16 cellular contexts compared by ENCODE assay signal in the genomic region with DNA sequence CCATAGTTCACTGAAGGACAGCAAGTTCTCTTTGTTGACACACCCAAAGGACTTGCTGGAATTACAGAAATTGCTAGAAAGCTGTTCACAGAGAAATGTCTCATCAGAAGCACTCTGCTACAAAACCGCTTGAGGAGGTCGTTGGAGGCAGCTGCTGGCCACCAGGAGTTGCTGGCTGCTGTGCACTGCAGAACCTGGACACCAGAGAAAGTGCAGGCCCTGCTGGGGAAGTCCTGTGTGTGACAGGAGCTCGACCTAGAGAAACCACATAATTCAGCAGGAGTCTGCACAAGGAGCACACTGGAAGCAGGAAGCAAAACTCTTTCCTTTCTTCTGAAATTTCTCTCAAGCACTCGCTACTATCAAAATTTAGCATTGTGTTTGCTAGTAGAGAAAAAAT.
DNase-seq lines count a peak whose midpoint lies in the region; ATAC-seq and TF ChIP-seq lines count a peak whose summit lies in the region.
"Had no signal": no experiment of that assay in that cellular context is flagged by ENCODE, and none has a peak within 500 bp of the region (broad histone marks: within the 10 kb centered on the region; RNA-seq: fewer than 3 reads in every experiment).

No MANE protein-coding gene starts in this region.

- TF ChIP-seq CTCF in mucosa of descending colon (IDR thresholded peaks at IDR 0.05), result no peak

- H3K9me3 ChIP-seq in mucosa of descending colon, result no peaks in the 10 kb centered on the region
- H3K9me3 ChIP-seq: esophagus muscularis mucosa had no signal

- intact Hi-C loops in mucosa of descending colon (cut with DNase I, micrococcal nuclease), result no loop called here

- H3K4me3 ChIP-seq in mucosa of descending colon, result no peak overlapping the region
- H3K4me3 ChIP-seq: coronary artery, esophagus muscularis mucosa, PC-9 had no signal

- peak; percentile 16 for DNase-seq in OCI-M1 (lab: John Stamatoyannopoulos, UW)
- no peak for DNase-seq in mucosa of descending colon
- no peak for DNase-seq in G401 (ENCODE audit: low spot score)
- DNase-seq in NCI-H446 treated with DMSO at 0.1 percent for 48 hours (lab: John Stamatoyannopoulos, UW), result no peak
- no peak for DNase-seq in NCI-H526 (lab: John Stamatoyannopoulos, UW)
- DNase-seq: amniotic stem cell; CD4-positive, alpha-beta T cell; mammary epithelial cell; nucleus accumbens; T-cell had no signal

- no peaks in the 10 kb centered on the region for H3K4me1 ChIP-seq in mucosa of descending colon (ENCODE audit: low read depth)
- H3K4me1 ChIP-seq: esophagus muscularis mucosa had no signal

- ATAC-seq in GM18498 (IDR thresholded peaks at IDR 0.05; ENCODE audit: unreplicated experiment), result peak; percentile 19
- peak; percentile 16 for ATAC-seq in HG02623 (IDR thresholded peaks at IDR 0.05; ENCODE audit: unreplicated experiment)
- peak; percentile 14 for ATAC-seq in mucosa of descending colon
- ATAC-seq in GM19395 (IDR thresholded peaks at IDR 0.05; ENCODE audit: unreplicated experiment), result no peak
- ATAC-seq: T-cell had no signal

- H3K36me3 ChIP-seq in mucosa of descending colon (ENCODE audit: low read depth), result no peaks in the 10 kb centered on the region
- H3K36me3 ChIP-seq: esophagus muscularis mucosa had no signal

- in situ Hi-C loops in G401 (cut with HindIII; ENCODE audit: low sequenced_read_pairs), result no loop called here
